ENCODE assay signal across 9 cellular contexts in the genomic region with DNA sequence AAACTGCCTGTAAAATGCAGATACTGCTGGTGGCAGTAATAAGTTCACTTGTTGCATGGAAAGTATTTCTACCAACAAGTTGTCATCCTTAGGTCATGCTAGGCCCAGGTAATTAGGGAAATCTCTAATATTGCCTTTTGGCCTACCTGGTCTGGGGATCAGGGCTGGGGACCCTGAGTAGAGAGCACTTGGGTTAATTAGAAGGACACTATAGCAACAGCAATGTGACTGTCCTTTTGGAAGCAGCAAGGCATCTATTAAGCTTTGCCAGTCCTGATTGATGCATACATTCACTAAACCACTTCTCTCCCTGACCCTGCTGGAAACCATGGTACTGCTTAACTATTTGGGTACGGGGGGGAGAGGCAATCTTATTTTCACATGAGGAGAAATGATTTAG.
"Had no signal": no experiment of that assay in that cellular context is flagged by ENCODE, and none has a peak within 500 bp of the region (broad histone marks: within the 10 kb centered on the region; RNA-seq: fewer than 3 reads in every experiment).

No MANE protein-coding gene starts in this region.

- H3K4me3 ChIP-seq: GM23338 had no signal

- ATAC-seq: GM23338, HepG2 had no signal

- FAIRE-seq: H1, H54, HepG2 had no signal

- H3K4me2 ChIP-seq: GM23338 had no signal

- H2AFZ ChIP-seq: GM23338 had no signal

- H3K27ac ChIP-seq: HL-60 had no signal

- DNase-seq: H9, HCEC 1CT, HFFc6, KG1 had no signal
